In the genomic region with DNA sequence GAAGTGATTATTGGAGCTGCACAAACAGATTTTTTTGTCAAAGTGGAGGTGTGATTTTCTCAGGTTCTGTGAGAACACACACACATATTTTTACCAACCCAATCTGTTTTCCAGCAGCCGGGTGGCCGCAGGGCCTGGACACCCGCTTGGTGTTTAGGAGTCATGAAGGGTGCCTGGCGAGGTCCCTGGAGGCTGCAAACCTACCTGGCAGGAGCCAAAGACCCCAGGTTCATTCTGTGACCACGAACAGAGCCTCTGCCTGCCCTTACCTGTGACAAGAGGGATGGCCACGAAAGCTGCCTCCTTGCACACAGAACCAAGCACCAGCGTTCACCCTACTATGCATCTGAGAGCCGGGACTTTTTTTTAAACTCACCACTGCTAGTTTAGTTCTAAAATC, we compare ENCODE assay signal across 25 cellular contexts.
"Had no signal": no experiment of that assay in that cellular context is flagged by ENCODE, and none has a peak within 500 bp of the region (broad histone marks: within the 10 kb centered on the region; RNA-seq: fewer than 3 reads in every experiment).

No MANE protein-coding gene starts in this region.

- H3K27ac ChIP-seq: left lung, lower lobe of right lung, parathyroid adenoma, right atrium auricular region, right lobe of liver, skin epidermis, suprapubic skin, thoracic aorta, tibial artery, uterus had no signal

- H3K4me3 ChIP-seq: left lung, lower lobe of right lung, right atrium auricular region, right lobe of liver, skin epidermis, suprapubic skin, thoracic aorta, tibial artery, uterus had no signal

- H3K27me3 ChIP-seq: left lung, right atrium auricular region, right lobe of liver, tibial artery, uterus had no signal

- H3K36me3 Mint-ChIP-seq: naive thymus-derived CD8-positive, alpha-beta T cell; stimulated activated effector memory CD8-positive, alpha-beta T cell treated with anti-CD3 and anti-CD28 coated beads, Interleukin-12 subunit alpha, Interleukin-12 subunit beta, amount 100 ng/mL, for 72 hours had no signal

- H3K4me3 Mint-ChIP-seq: naive thymus-derived CD8-positive, alpha-beta T cell; stimulated activated effector memory CD8-positive, alpha-beta T cell treated with anti-CD3 and anti-CD28 coated beads, Interleukin-12 subunit alpha, Interleukin-12 subunit beta, amount 100 ng/mL, for 72 hours; stimulated activated naive CD8-positive, alpha-beta T cell treated with anti-CD3 and anti-CD28 coated beads, Interleukin-15, Interleukin-2, amounts not matched to agents 100 ng/mL and 50 ng/mL, for 24 hours had no signal

- H3K9me3 ChIP-seq: left lung, lower lobe of right lung, right atrium auricular region, right lobe of liver, suprapubic skin, thoracic aorta, tibial artery, uterus had no signal

- H2AFZ ChIP-seq: parathyroid adenoma had no signal

- H3K36me3 ChIP-seq: left lung, lower lobe of right lung, right atrium auricular region, right lobe of liver, suprapubic skin, thoracic aorta, tibial artery, uterus had no signal

- ATAC-seq: left colon; left lung; lower lobe of right lung; naive thymus-derived CD8-positive, alpha-beta T cell; right lobe of liver; stimulated activated effector memory CD8-positive, alpha-beta T cell treated with anti-CD3 and anti-CD28 coated beads, Interleukin-12 subunit alpha, Interleukin-12 subunit beta, amount 100 ng/mL, for 72 hours had no signal

- DNase-seq: head of caudate nucleus; left colon; left lung; mammary epithelial cell; mesenchymal stem cell; nucleus accumbens; stimulated activated CD4-positive, alpha-beta T cell treated with anti-CD3 and anti-CD28 coated beads, Interleukin-12 subunit alpha, Interleukin-12 subunit beta, amount 100 ng/mL, for 4 hours; stimulated activated CD4-positive, alpha-beta T cell treated with anti-CD3 and anti-CD28 coated beads, Interleukin-15, amount 100 ng/mL, for 24 hours; stimulated activated CD4-positive, alpha-beta T cell treated with anti-CD3 and anti-CD28 coated beads, Interleukin-2, amount 100 ng/mL, for 24 hours; stimulated activated CD4-positive, alpha-beta T cell treated with anti-CD3 and anti-CD28 coated beads, Interleukin-4, amount 100 ng/mL, for 24 hours; stimulated activated naive CD4-positive, alpha-beta T cell; tibial artery; trophoblast cell; uterus had no signal

- H3K27ac Mint-ChIP-seq: naive thymus-derived CD8-positive, alpha-beta T cell; progenitor cell of endocrine pancreas; stimulated activated effector memory CD8-positive, alpha-beta T cell treated with anti-CD3 and anti-CD28 coated beads, Interleukin-12 subunit alpha, Interleukin-12 subunit beta, amount 100 ng/mL, for 72 hours; stimulated activated naive CD8-positive, alpha-beta T cell treated with anti-CD3 and anti-CD28 coated beads, Interleukin-15, Interleukin-2, amounts not matched to agents 100 ng/mL and 50 ng/mL, for 24 hours had no signal

- H3K9me3 Mint-ChIP-seq: naive thymus-derived CD8-positive, alpha-beta T cell; stimulated activated effector memory CD8-positive, alpha-beta T cell treated with anti-CD3 and anti-CD28 coated beads, Interleukin-12 subunit alpha, Interleukin-12 subunit beta, amount 100 ng/mL, for 72 hours; stimulated activated naive CD8-positive, alpha-beta T cell treated with anti-CD3 and anti-CD28 coated beads, Interleukin-15, Interleukin-2, amounts not matched to agents 100 ng/mL and 50 ng/mL, for 24 hours had no signal

- H3K79me2 ChIP-seq: parathyroid adenoma had no signal

- H3K27me3 Mint-ChIP-seq: progenitor cell of endocrine pancreas had no signal

- H3K4me1 ChIP-seq: left lung, lower lobe of right lung, parathyroid adenoma, right lobe of liver, suprapubic skin, tibial artery had no signal
